ENCODE assay signal across 26 cellular contexts in genomic region chr17:29510953-29511352, GRCh38.
"Had no signal": no experiment of that assay in that cellular context is flagged by ENCODE, and none has a peak within 500 bp of the region (broad histone marks: within the 10 kb centered on the region; RNA-seq: fewer than 3 reads in every experiment).

No MANE protein-coding gene starts in this region.

- H3K4me3 Mint-ChIP-seq: natural killer cell; nephron progenitor cell; neural progenitor cell; stimulated activated memory B cell treated with anti-CD40 and anti-IgM and Interleukin-4, amounts not matched to agents 10 μg/mL and 1 μg/mL and 100 μg/mL, for 72 hours; stimulated activated naive CD8-positive, alpha-beta T cell treated with anti-CD3 and anti-CD28 coated beads, Interleukin-15, amount 100 ng/mL, for 72 hours; type B pancreatic cell had no signal

- H3K4me1 Mint-ChIP-seq: natural killer cell; nephron progenitor cell; neural progenitor cell; stimulated activated memory B cell treated with anti-CD40 and anti-IgM and Interleukin-4, amounts not matched to agents 10 μg/mL and 1 μg/mL and 100 μg/mL, for 72 hours; stimulated activated naive CD8-positive, alpha-beta T cell treated with anti-CD3 and anti-CD28 coated beads, Interleukin-15, amount 100 ng/mL, for 72 hours had no signal

- H3K9me3 Mint-ChIP-seq: natural killer cell; nephron progenitor cell; neural progenitor cell; stimulated activated memory B cell treated with anti-CD40 and anti-IgM and Interleukin-4, amounts not matched to agents 10 μg/mL and 1 μg/mL and 100 μg/mL, for 72 hours; stimulated activated naive CD8-positive, alpha-beta T cell treated with anti-CD3 and anti-CD28 coated beads, Interleukin-15, amount 100 ng/mL, for 72 hours; type B pancreatic cell had no signal

- H3K4me1 ChIP-seq: left lung, lower lobe of right lung, neural progenitor cell, right atrium auricular region, right lobe of liver, tibial nerve, uterus had no signal

- H3K9ac ChIP-seq: neural progenitor cell, parathyroid adenoma had no signal

- H3K27ac Mint-ChIP-seq: natural killer cell; nephron progenitor cell; neural progenitor cell; stimulated activated naive CD8-positive, alpha-beta T cell treated with anti-CD3 and anti-CD28 coated beads, Interleukin-15, amount 100 ng/mL, for 72 hours; type B pancreatic cell had no signal

- H3K36me3 ChIP-seq: uterus had no signal

- DNase-seq: kidney; left colon; left lung; lower lobe of right lung; mammary epithelial cell; mesenchymal stem cell; natural killer cell; nephron progenitor cell; occipital lobe; right lobe of liver; stimulated activated CD4-positive, alpha-beta T cell treated with anti-CD3 and anti-CD28 coated beads, Interleukin-1b, Interleukin-23, amount 100 ng/mL, for 48 hours; stimulated activated CD4-positive, alpha-beta T cell treated with anti-CD3 and anti-CD28 coated beads, Interleukin-2, amount 100 ng/mL, for 48 hours; stimulated activated CD4-positive, alpha-beta T cell treated with anti-CD3 and anti-CD28 coated beads, Interleukin-4, amount 100 ng/mL, for 4 hours; stimulated activated CD8-positive, alpha-beta memory T cell treated with anti-CD3 and anti-CD28 coated beads, Interleukin-4, amount 100 ng/mL, for 48 hours; stimulated activated naive CD4-positive, alpha-beta T cell treated with Interleukin-2 at 50 U/mL for 16 hours; stimulated activated naive CD8-positive, alpha-beta T cell treated with anti-CD3 and anti-CD28 coated beads, Interleukin-15, amount 100 ng/mL, for 72 hours; substantia nigra; uterus had no signal

- H2AFZ ChIP-seq: neural progenitor cell, parathyroid adenoma had no signal

- H3K4me2 ChIP-seq: neural progenitor cell, smooth muscle cell had no signal

- H3K27ac ChIP-seq: left lung, lower lobe of right lung, neural progenitor cell, neutrophil, parathyroid adenoma, right atrium auricular region, right lobe of liver, tibial nerve, uterus had no signal

- H3K36me3 Mint-ChIP-seq: natural killer cell had no signal

- ATAC-seq: left colon; left lung; lower lobe of right lung; natural killer cell; right lobe of liver; stimulated activated memory B cell treated with anti-CD40 and anti-IgM and Interleukin-4, amounts not matched to agents 10 μg/mL and 1 μg/mL and 100 μg/mL, for 72 hours; stimulated activated naive CD8-positive, alpha-beta T cell treated with anti-CD3 and anti-CD28 coated beads, Interleukin-15, amount 100 ng/mL, for 72 hours had no signal

- H3K9me3 ChIP-seq: left lung, lower lobe of right lung, neutrophil, right atrium auricular region, right lobe of liver, tibial nerve, uterus had no signal

- H3K27me3 Mint-ChIP-seq: stimulated activated memory B cell treated with anti-CD40 and anti-IgM and Interleukin-4, amounts not matched to agents 10 μg/mL and 1 μg/mL and 100 μg/mL, for 72 hours; stimulated activated naive CD8-positive, alpha-beta T cell treated with anti-CD3 and anti-CD28 coated beads, Interleukin-15, amount 100 ng/mL, for 72 hours; type B pancreatic cell had no signal

- H3K27me3 ChIP-seq: left lung, neural progenitor cell, neutrophil, right atrium auricular region, right lobe of liver, tibial nerve, uterus had no signal

- H3K4me3 ChIP-seq: left lung, lower lobe of right lung, neural progenitor cell, right atrium auricular region, right lobe of liver, smooth muscle cell, tibial nerve, uterus had no signal
